ENCODE assay signal across 1 cellular context in genomic region chr3:179304605-179305004, GRCh38.
TF ChIP-seq lines count a peak whose summit lies in the region.

No MANE protein-coding gene starts in this region.

TF ChIP-seq in SK-N-SH, 30 proteins besides CTCF, POLR2A, EP300 and RAD21:
- TF ChIP-seq NRF1 (IDR thresholded peaks at IDR 0.05; ENCODE audit: low read depth, low read length) (no peak), CHD2 (IDR thresholded peaks at IDR 0.05; ENCODE audit: low read length, partially characterized antibody) (no peak), EZH2phosphoT487 (IDR thresholded peaks at IDR 0.05; ENCODE audit: borderline replicate concordance, low read depth) (no peak), TCF12 (IDR thresholded peaks at IDR 0.05) (no peak), YY1 (IDR thresholded peaks at IDR 0.05; ENCODE audit: low read depth) (no peak), RCOR1 (IDR thresholded peaks at IDR 0.05; ENCODE audit: low read length) (no peak), GATA2 (CRISPR knock-in tag; IDR thresholded peaks at IDR 0.05) (no peak), TAF1 (IDR thresholded peaks at IDR 0.05; ENCODE audit: borderline replicate concordance, low read depth, low read length) (no peak)
- TF ChIP-seq, protein P1, sequence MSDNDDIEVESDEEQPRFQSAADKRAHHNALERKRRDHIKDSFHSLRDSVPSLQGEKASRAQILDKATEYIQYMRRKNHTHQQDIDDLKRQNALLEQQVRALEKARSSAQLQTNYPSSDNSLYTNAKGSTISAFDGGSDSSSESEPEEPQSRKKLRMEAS (IDR thresholded peaks at IDR 0.05; ENCODE audit: low read depth), result no peak
